Comparison of ENCODE assay signal across 21 cellular contexts in genomic region chr7:121634356-121634755, GRCh38.
A peak's percentile ranks its signal among the peaks of the same experiment; 100 is the strongest.
DNase-seq lines count a peak whose midpoint lies in the region; ATAC-seq, FAIRE-seq and TF ChIP-seq lines count a peak whose summit lies in the region.
"Had no signal": no experiment of that assay in that cellular context is flagged by ENCODE, and none has a peak within 500 bp of the region (broad histone marks: within the 10 kb centered on the region; RNA-seq: fewer than 3 reads in every experiment).

No MANE protein-coding gene starts in this region.

- H3K36me3 ChIP-seq in bronchial epithelial cell (ENCODE audit: control insufficient read depth, insufficient read depth, low read length) (no peaks in the 10 kb centered on the region), neuronal stem cell (replicated peaks in 1 of 2; ENCODE audit: control insufficient read depth in 2 of 2, insufficient read depth in 2 of 2, low read length in 2 of 2) (no peaks in the 10 kb centered on the region)
- H3K36me3 ChIP-seq: SJSA1 had no signal

- H3K27me3 ChIP-seq in bronchial epithelial cell (ENCODE audit: control insufficient read depth, insufficient read depth, low read length) (no peaks in the 10 kb centered on the region), neuronal stem cell (ENCODE audit: control insufficient read depth in 3 of 3, insufficient read depth in 3 of 3, low read depth in 1 of 3, low read length in 3 of 3) (no peaks in the 10 kb centered on the region)

- H3K27ac ChIP-seq in neuronal stem cell (replicated peaks; ENCODE audit: low read length) = no peak overlapping the region
- H3K27ac ChIP-seq: 22Rv1, HL-60, KMS-11, SJSA1 had no signal

- H3K4ac ChIP-seq in neuronal stem cell (ENCODE audit: low read length) = no peak overlapping the region

- WGBS in neuronal stem cell (ENCODE audit: extremely low coverage in 2 of 2, insufficient read length in 2 of 2, insufficient replicate concordance in 1 of 2), 2 donors = no CpG with 5 or more reads among the region's 1 CpG

- DNase-seq in NCI-H1417 (lab: John Stamatoyannopoulos, UW) = peak in 2 of 3 experiments; percentile 25 to 69
- DNase-seq in NCI-H1417 treated with DMSO at 0.1 percent for 48 hours (lab: John Stamatoyannopoulos, UW) = no peak
- peak; percentile 42 for DNase-seq in NCI-H146 treated with DMSO at 0.1 percent for 48 hours (lab: John Stamatoyannopoulos, UW; ENCODE audit: unreplicated experiment)
- peak; percentile 23 for DNase-seq in bronchial epithelial cell (ENCODE audit: low read depth)
- DNase-seq in neuronal stem cell (ENCODE audit: low spot score) = no peak
- no peak for DNase-seq in SIG-M5 treated with dmso at 0.1 percent for 504 hours (lab: John Stamatoyannopoulos, UW; ENCODE audit: unreplicated experiment)
- DNase-seq in stimulated activated CD4-positive, alpha-beta T cell treated with anti-CD3 and anti-CD28 coated beads, Interleukin-4, amount 100 ng/mL, for 4 hours = no peak
- DNase-seq: AML-193, NCI-H1048, NCI-H2029, NCI-H510A treated with DMSO at 0.1 percent for 48 hours, PC-3, RPMI8226, T-helper 17 cell had no signal

- peaks cover 3 to 5% of the 10 kb centered on the region in 2 donors for H3K4me1 ChIP-seq in neuronal stem cell (ENCODE audit: control insufficient read depth in 2 of 2, insufficient read depth in 1 of 2, low read depth in 1 of 2, low read length in 2 of 2)
- H3K4me1 ChIP-seq: SJSA1 had no signal

- no peak for FAIRE-seq in bronchial epithelial cell (lab: Jason Lieb, UNC)
- FAIRE-seq: G401.6, H54 had no signal

- H3K4me3 ChIP-seq in bronchial epithelial cell (ENCODE audit: low read depth, low read length) (no peak overlapping the region), neuronal stem cell (ENCODE audit: low read length in 2 of 2) (no peak overlapping the region)
- H3K4me3 ChIP-seq: SJSA1 had no signal

- H4K8ac ChIP-seq in neuronal stem cell (ENCODE audit: low read depth, low read length) = no peak overlapping the region

- H2BK120ac ChIP-seq in neuronal stem cell (ENCODE audit: low read depth, low read length) = no peak overlapping the region

- H2AK5ac ChIP-seq in neuronal stem cell (ENCODE audit: low read depth, low read length) = no peak overlapping the region

- H2BK15ac ChIP-seq in neuronal stem cell (ENCODE audit: low read length) = no peak overlapping the region

- H2BK12ac ChIP-seq in neuronal stem cell (ENCODE audit: low read length) = no peak overlapping the region

- H3K9me3 ChIP-seq in neuronal stem cell (replicated peaks in 1 of 2; ENCODE audit: control insufficient read depth in 2 of 2, insufficient read depth in 1 of 2, low read depth in 1 of 2, low read length in 2 of 2) = peaks cover 0 to 2% of the 10 kb centered on the region in 2 donors
- H3K9me3 ChIP-seq: SJSA1 had no signal

- ATAC-seq in GM18868 (IDR thresholded peaks at IDR 0.05; ENCODE audit: unreplicated experiment) = no peak
- ATAC-seq: PC-3, T-helper 17 cell had no signal

- H3K4me2 ChIP-seq in neuronal stem cell (ENCODE audit: insufficient read depth, low read length, poor library complexity, severe bottlenecking) = no peak overlapping the region
- H3K4me2 ChIP-seq: KMS-11 had no signal

- H2AFZ ChIP-seq in neuronal stem cell (ENCODE audit: low read length) = peak overlapping the region; percentile 32

- no peak overlapping the region for H3K18ac ChIP-seq in neuronal stem cell (ENCODE audit: low read length)

- no peaks in the 10 kb centered on the region for H3K79me1 ChIP-seq in neuronal stem cell (ENCODE audit: low read depth, low read length)

- H3K23ac ChIP-seq in neuronal stem cell (ENCODE audit: low read depth, low read length, poor library complexity) = no peak overlapping the region

- TF ChIP-seq CTCF in bronchial epithelial cell (IDR thresholded peaks at IDR 0.05; ENCODE audit: insufficient read depth, low read length, severe bottlenecking) = no peak

- H2BK5ac ChIP-seq in neuronal stem cell (ENCODE audit: low read length) = no peak overlapping the region

- no peak overlapping the region for H3K14ac ChIP-seq in neuronal stem cell (ENCODE audit: low read length)

- no peak overlapping the region for H4K91ac ChIP-seq in neuronal stem cell (ENCODE audit: low read depth, low read length, poor library complexity)

- H3K9ac ChIP-seq in neuronal stem cell (ENCODE audit: low read depth, low read length, poor library complexity) = no peak overlapping the region
- H3K9ac ChIP-seq: KMS-11 had no signal

Comparison
In these comparisons a context has a peak if more than half of its experiments do, and no peak if none do; other contexts are left out.
1. DNase-seq: peak in NCI-H1417 (2 of 3), NCI-H146 treated with DMSO at 0.1 percent for 48 hours (single experiment) and bronchial epithelial cell (single experiment); none in NCI-H1417 treated with DMSO at 0.1 percent for 48 hours (single experiment), neuronal stem cell (single experiment), SIG-M5 treated with dmso at 0.1 percent for 504 hours (single experiment) and stimulated activated CD4-positive, alpha-beta T cell treated with anti-CD3 and anti-CD28 coated beads, Interleukin-4, amount 100 ng/mL, for 4 hours (0 of 2).